ENCODE assay signal across 8 cellular contexts in genomic region chr1:52002038-52002917, GRCh38. TPM values are rescaled to one million over a fixed set of nuclear protein-coding genes. Genes with fewer than 3 reads are reported as not detected.
DNase-seq lines count a peak whose midpoint lies in the region; ATAC-seq and TF ChIP-seq lines count a peak whose summit lies in the region.

No MANE protein-coding gene starts in this region.

- intact Hi-C loops in PC-3 (cut with micrococcal nuclease): loop anchor here (1.0 to 10.0 kb wide), 3 partner anchors 45 to 187 kb away; no protein-coding TSS in a partner anchor
- intact Hi-C loops in left cardiac atrium (cut with DNase I): loop anchor here (1.0 to 10.0 kb wide), 2 partner anchors 105 to 107 kb away; no protein-coding TSS in a partner anchor

- H3F3A ChIP-seq in Loucy (ENCODE audit: low read depth): no peaks in the 10 kb centered on the region
- H3F3A ChIP-seq in PC-3 (ENCODE audit: low read length, unreplicated experiment): no peaks in the 10 kb centered on the region

- no peak overlapping the region for H3K27ac ChIP-seq in PC-3 (ENCODE audit: low read length)

- H2AFZ ChIP-seq in Loucy (ENCODE audit: low read length): no peak overlapping the region
- H2AFZ ChIP-seq in PC-3 (ENCODE audit: low read length): no peak overlapping the region

- no TSS peak for BruUV-seq in PC-3 (replicated peaks; lab: Mats Ljungman, UMichigan)

- H3K4me3 ChIP-seq in Loucy (ENCODE audit: low read length, poor library complexity, severe bottlenecking): no peak overlapping the region
- no peak overlapping the region for H3K4me3 ChIP-seq in PC-3 (ENCODE audit: low read length)

- peak; percentile 73 for ATAC-seq in GM21723 (IDR thresholded peaks at IDR 0.05; ENCODE audit: unreplicated experiment)
- ATAC-seq in PC-3: peak; percentile 99
- ATAC-seq in left cardiac atrium: peak; percentile 78 to 89
- ATAC-seq in HG02678 (IDR thresholded peaks at IDR 0.05; ENCODE audit: unreplicated experiment): no peak

- H3K4me1 ChIP-seq in Loucy (ENCODE audit: insufficient read depth, low read length, poor library complexity, severe bottlenecking) (no peaks in the 10 kb centered on the region), PC-3 (ENCODE audit: insufficient read depth, low read length) (no peaks in the 10 kb centered on the region)

- POLR2A ChIA-PET in PC-3 (lab: Charles Lee; ENCODE audit: unreplicated experiment): no interaction called here

- H3K9ac ChIP-seq in Loucy (ENCODE audit: low read depth, low read length, poor library complexity, severe bottlenecking) (no peak overlapping the region), PC-3 (ENCODE audit: low read length) (no peak overlapping the region)

- H4K20me1 ChIP-seq in Loucy (ENCODE audit: insufficient read depth, low read length, poor library complexity, severe bottlenecking) (no peaks in the 10 kb centered on the region), PC-3 (ENCODE audit: low read length) (no peaks in the 10 kb centered on the region)

- TF ChIP-seq CTCF in Loucy (conservative IDR thresholded peaks at IDR 0.05; ENCODE audit: low read length): peak; percentile 97
- peak; percentile 95 for TF ChIP-seq CTCF in PC-3 (conservative IDR thresholded peaks at IDR 0.05; ENCODE audit: low read depth, low read length)

- H3K9me2 ChIP-seq in Loucy (replicated peaks; ENCODE audit: low read depth, low read length) (no peaks in the 10 kb centered on the region), PC-3 (replicated peaks; ENCODE audit: low read length) (no peaks in the 10 kb centered on the region)

- H3K36me3 ChIP-seq in Loucy (ENCODE audit: insufficient read depth, low read length) (no peaks in the 10 kb centered on the region), PC-3 (ENCODE audit: low read depth, low read length) (no peaks in the 10 kb centered on the region)

- H3K79me2 ChIP-seq in Loucy (ENCODE audit: insufficient read depth, low read length) (no peaks in the 10 kb centered on the region), PC-3 (ENCODE audit: low read length) (no peaks in the 10 kb centered on the region)

- H3K9me3 ChIP-seq in Loucy (ENCODE audit: insufficient read depth, low read depth, low read length) (no peaks in the 10 kb centered on the region), PC-3 (ENCODE audit: low read length) (no peaks in the 10 kb centered on the region)

- H3K4me2 ChIP-seq in Loucy (ENCODE audit: low read depth, low read length, poor library complexity, severe bottlenecking) (no peak overlapping the region), PC-3 (ENCODE audit: low read length) (no peak overlapping the region)

- DNase-seq in EH (ENCODE audit: low read depth) (peak; percentile 91), PC-3 (peak; percentile 98), left cardiac atrium (no peak), renal cortical epithelial cell (ENCODE audit: low read depth) (peak; percentile 91)
- DNase-seq in activated naive CD8-positive, alpha-beta T cell treated with anti-CD3 and anti-CD28 coated beads, Interleukin-2, amount 50 U/mL, for 16 hours (ENCODE audit: low read depth, low spot score): peak; percentile 47

- CTCF ChIA-PET in PC-3 (lab: Charles Lee): interaction anchor here (0.5 kb wide), 1 partner anchor 865 kb away, joined by 4 read pairs; no protein-coding TSS in a partner anchor

- H3K27me3 ChIP-seq in Loucy (ENCODE audit: insufficient read depth, low read length, poor library complexity, severe bottlenecking) (no peaks in the 10 kb centered on the region), PC-3 (ENCODE audit: low read length) (no peaks in the 10 kb centered on the region)

RNA-seq across cellular contexts. Expression of gene RAB3B, which starts 11.8 kb away (rescaled TPM):
- 4.5 and 5.0 TPM in 2 replicates for total RNA-seq in PC-3 (2014; rRNA removed)
- not detected for total RNA-seq in left cardiac atrium
- total RNA-seq in renal cortical epithelial cell: 15.6 and 33.9 TPM in 2 replicates

RNA-seq across cellular contexts. Expression of gene KTI12, which starts 31.3 kb away (rescaled TPM):
- total RNA-seq in PC-3 (2014; rRNA removed) (9.7 and 12.8 TPM in 2 replicates), left cardiac atrium (1 to 10 TPM; 3.9 to 5.4 TPM), renal cortical epithelial cell (14.1 and 15.4 TPM in 2 replicates)

RNA-seq across cellular contexts. Expression of gene TXNDC12, which starts 52.7 kb away (rescaled TPM):
- total RNA-seq in PC-3 (2014; rRNA removed) (28.6 and 36.8 TPM in 2 replicates), left cardiac atrium (10 to 100 TPM; 29.9 to 38.7 TPM), renal cortical epithelial cell (36.1 and 55.7 TPM in 2 replicates)

RNA-seq across cellular contexts. Expression of gene BTF3L4, which starts 53.8 kb away (rescaled TPM):
- total RNA-seq in PC-3 (2014; rRNA removed) (33.8 and 50.4 TPM in 2 replicates), left cardiac atrium (10 to 100 TPM; 28.7 to 36.3 TPM), renal cortical epithelial cell (46.1 and 104 TPM in 2 replicates)
